ENCODE assay signal across 9 cellular contexts in the genomic region with DNA sequence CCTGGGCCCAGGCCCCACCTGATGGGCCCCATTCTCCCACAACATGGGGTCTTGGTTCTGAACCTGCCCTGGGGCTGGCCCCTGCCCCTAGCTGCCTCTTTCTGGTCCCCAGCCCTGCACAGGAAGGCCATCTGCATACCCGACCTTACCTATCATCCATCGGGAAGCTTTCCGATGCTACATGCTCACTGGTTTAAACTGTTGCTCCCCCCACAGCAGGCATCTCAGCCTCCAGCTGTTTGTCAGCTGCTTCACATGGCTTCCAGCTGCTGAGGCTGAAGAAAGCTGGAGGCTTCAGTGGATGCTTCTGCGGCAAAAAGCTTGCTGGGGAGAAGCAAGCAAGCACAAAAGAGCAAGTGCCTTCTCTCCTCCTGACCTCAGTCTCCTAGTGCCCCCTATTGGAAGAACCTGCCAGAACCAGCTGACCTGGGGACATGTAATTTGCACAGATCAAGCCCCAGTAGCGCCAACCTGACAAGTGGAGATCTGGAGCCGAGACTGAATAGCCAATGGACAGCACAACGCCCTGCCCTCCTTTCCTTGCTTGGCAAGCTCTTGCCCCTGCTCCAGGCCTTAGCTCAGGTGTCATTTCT. TPM values are rescaled to one million over a fixed set of nuclear protein-coding genes. Genes with fewer than 3 reads are reported as not detected.
DNase-seq lines count a peak whose midpoint lies in the region; ATAC-seq and TF ChIP-seq lines count a peak whose summit lies in the region.
"Had no signal": no experiment of that assay in that cellular context is flagged by ENCODE, and none has a peak within 500 bp of the region (broad histone marks: within the 10 kb centered on the region; RNA-seq: fewer than 3 reads in every experiment).

No MANE protein-coding gene starts in this region.

- peaks cover 16% of the 10 kb centered on the region for H3K4me1 Mint-ChIP-seq in T-helper 2 cell treated with Interferon-gamma antibody and Interleukin-4, amounts not matched to agents 5 μg/mL and 100 μg/mL, for 36 hours (ENCODE audit: low read depth)

- no peak for TF ChIP-seq POLR2A in NB4 (IDR thresholded peaks at IDR 0.05; ENCODE audit: extremely low read depth, insufficient read length)

- H3K4me3 ChIP-seq in NB4 (ENCODE audit: low read depth, low read length), result no peak overlapping the region
- no peak overlapping the region for H3K4me3 ChIP-seq in epithelial cell of esophagus (ENCODE audit: low read length)

- H3K36me3 Mint-ChIP-seq in T-helper 2 cell treated with Interferon-gamma antibody and Interleukin-4, amounts not matched to agents 5 μg/mL and 100 μg/mL, for 36 hours (ENCODE audit: low read depth), result no peaks in the 10 kb centered on the region

- in situ Hi-C loops in G401 (cut with HindIII; ENCODE audit: low sequenced_read_pairs), result no loop called here

- no peak overlapping the region for H3K27ac Mint-ChIP-seq in T-helper 2 cell treated with Interferon-gamma antibody and Interleukin-4, amounts not matched to agents 5 μg/mL and 100 μg/mL, for 36 hours

- TF ChIP-seq CTCF in NB4 (IDR thresholded peaks at IDR 0.05; ENCODE audit: low read depth, low read length) (peak; percentile 61), epithelial cell of esophagus (IDR thresholded peaks at IDR 0.05; ENCODE audit: insufficient read depth, low read depth, low read length, missing control alignments) (peak; percentile 21)

- peak; percentile 18 for DNase-seq in G401 (ENCODE audit: low spot score)
- DNase-seq in NB4 (ENCODE audit: low read depth), result peak; percentile 67
- DNase-seq in epithelial cell of esophagus (ENCODE audit: low read depth), result peak; percentile 46
- DNase-seq in pons (ENCODE audit: low spot score), result peak; percentile 75
- DNase-seq in T-helper 2 cell treated with Interferon-gamma antibody and Interleukin-4, amounts not matched to agents 5 μg/mL and 100 μg/mL, for 36 hours (ENCODE audit: low spot score), result no peak
- DNase-seq: activated gamma-delta T cell treated with Interleukin-2 at 50 U/mL for 16 hours had no signal

- peaks cover 4% of the 10 kb centered on the region for H3K27me3 Mint-ChIP-seq in T-helper 2 cell treated with Interferon-gamma antibody and Interleukin-4, amounts not matched to agents 5 μg/mL and 100 μg/mL, for 36 hours (ENCODE audit: low read depth)

- no peak overlapping the region for H3K4me3 Mint-ChIP-seq in T-helper 2 cell treated with Interferon-gamma antibody and Interleukin-4, amounts not matched to agents 5 μg/mL and 100 μg/mL, for 36 hours

- H3K9me3 Mint-ChIP-seq in T-helper 2 cell treated with Interferon-gamma antibody and Interleukin-4, amounts not matched to agents 5 μg/mL and 100 μg/mL, for 36 hours, result no peaks in the 10 kb centered on the region

- ATAC-seq in HG02981 (IDR thresholded peaks at IDR 0.05; ENCODE audit: unreplicated experiment), result no peak
- ATAC-seq in HG03135 (IDR thresholded peaks at IDR 0.05; ENCODE audit: unreplicated experiment), result no peak
- ATAC-seq in activated CD4-positive, CD25-positive, alpha-beta regulatory T cell treated with anti-CD3 and anti-CD28 coated beads, Interleukin-2, amount 50 U/mL, for 24 hours, result no peak

RNA-seq across cellular contexts. Expression of a gene that starts 24.1 kb away (rescaled TPM):
- total RNA-seq in G401 (2014; rRNA removed; shearing (Covaris generic)), result 274 and 317 TPM in 2 replicates
